Comparison of ENCODE assay signal across 25 cellular contexts in genomic region chr12:109711596-109712461, GRCh38. TPM values are rescaled to one million over a fixed set of nuclear protein-coding genes. Genes with fewer than 3 reads are reported as not detected.
DNase-seq lines count a peak whose midpoint lies in the region; ATAC-seq, FAIRE-seq and TF ChIP-seq lines count a peak whose summit lies in the region.
"Had no signal": no experiment of that assay in that cellular context is flagged by ENCODE, and none has a peak within 500 bp of the region (broad histone marks: within the 10 kb centered on the region; RNA-seq: fewer than 3 reads in every experiment).

No MANE protein-coding gene starts in this region.

- no peak for TF ChIP-seq POLR2A in endothelial cell of umbilical vein (IDR thresholded peaks at IDR 0.05; ENCODE audit: low read depth, low read length)

- H3K18ac ChIP-seq in mesendoderm (ENCODE audit: low read length): no peak overlapping the region

- no peaks in the 10 kb centered on the region for H3K36me3 Mint-ChIP-seq in glutamatergic neuron (ENCODE audit: unreplicated experiment)
- H3K36me3 Mint-ChIP-seq: CD4-positive, CD25-positive, alpha-beta regulatory T cell; stimulated activated naive B cell treated with anti-CD40 and anti-IgM and Interleukin-4, amounts not matched to agents 10 μg/mL and 1 μg/mL and 100 μg/mL, for 72 hours had no signal

- BruUV-seq in endothelial cell of umbilical vein (replicated peaks; lab: Mats Ljungman, UMichigan): no TSS peak

- H3K9me1 ChIP-seq in endothelial cell of umbilical vein (replicated peaks; ENCODE audit: control insufficient read depth, extremely low read depth, insufficient read depth, low read length): no peaks in the 10 kb centered on the region

- CTCF ChIA-PET in HEK293 (lab: Yijun Ruan, JAX): no interaction called here
- CTCF ChIA-PET in endothelial cell of umbilical vein (lab: Charles Lee): interaction anchor here (0.8 kb wide), 1 partner anchor 114 kb away, joined by 3 read pairs; no protein-coding TSS in a partner anchor

- H2AK5ac ChIP-seq in mesendoderm (ENCODE audit: low read length): no peak overlapping the region

- DNase-seq in COLO668 (lab: John Stamatoyannopoulos, UW; ENCODE audit: unreplicated experiment): peak; percentile 17
- DNase-seq in endothelial cell of umbilical vein (ENCODE audit: low read depth, low spot score): no peak
- peak; percentile 82 for DNase-seq in mesendoderm
- DNase-seq in glutamatergic neuron: no peak
- no peak for DNase-seq in OCI-M1 (lab: John Stamatoyannopoulos, UW)
- DNase-seq: activated B cell treated with CpG ODN at 0.5 μM for 24 hours; activated CD8-positive, alpha-beta T cell treated with anti-CD3 and anti-CD28 coated beads for 36 hours; activated gamma-delta T cell treated with Interleukin-2 at 50 U/mL for 16 hours; CD4-positive, CD25-positive, alpha-beta regulatory T cell; DMS 273 treated with DMSO at 0.1 percent for 48 hours; mammary epithelial cell; NCI-H1105; NCI-H2081 treated with DMSO at 0.1 percent for 48 hours; NCI-H510A treated with DMSO at 0.1 percent for 48 hours; RPMI8226; stimulated activated CD4-positive, alpha-beta T cell treated with anti-CD3 and anti-CD28 coated beads, Interleukin-2, amount 100 ng/mL, for 48 hours; stimulated activated naive B cell treated with anti-CD40 and anti-IgM and Interleukin-4, amounts not matched to agents 10 μg/mL and 1 μg/mL and 100 μg/mL, for 72 hours; T-helper 9 cell had no signal

- no peak overlapping the region for H3K4me3 ChIP-seq in HEK293 (ENCODE audit: low read depth, low read length)
- H3K4me3 ChIP-seq in endothelial cell of umbilical vein (replicated peaks in 1 of 3; ENCODE audit: insufficient read depth in 1 of 3, low read depth in 1 of 3, low read length in 3 of 3): no peak overlapping the region
- H3K4me3 ChIP-seq in mesendoderm (ENCODE audit: low read length): no peak overlapping the region
- H3K4me3 ChIP-seq: thoracic aorta had no signal

- H3K4me2 ChIP-seq in endothelial cell of umbilical vein (ENCODE audit: insufficient read depth, low read length): no peak overlapping the region
- no peak overlapping the region for H3K4me2 ChIP-seq in mesendoderm (ENCODE audit: low read length)

- H3K9me3 ChIP-seq in HEK293 (ENCODE audit: control insufficient read depth, insufficient read depth, low read depth, low read length): no peaks in the 10 kb centered on the region
- no peaks in the 10 kb centered on the region for H3K9me3 ChIP-seq in endothelial cell of umbilical vein (replicated peaks; ENCODE audit: control insufficient read depth, insufficient read depth, low read length)
- H3K9me3 ChIP-seq: neutrophil, thoracic aorta had no signal

- no peak overlapping the region for H3K9ac ChIP-seq in endothelial cell of umbilical vein (replicated peaks; ENCODE audit: extremely low read depth, insufficient read depth, low read length)
- H3K9ac ChIP-seq in mesendoderm (ENCODE audit: low read length): no peak overlapping the region

- H2BK15ac ChIP-seq in mesendoderm (replicated peaks; ENCODE audit: low read depth): no peak overlapping the region

- H4K20me1 ChIP-seq in endothelial cell of umbilical vein (replicated peaks; ENCODE audit: control insufficient read depth, extremely low read depth, insufficient read depth, low read length): no peaks in the 10 kb centered on the region

- H2BK120ac ChIP-seq in mesendoderm (ENCODE audit: low read depth, low read length): no peak overlapping the region

- H4K5ac ChIP-seq in mesendoderm (ENCODE audit: low read length): no peak overlapping the region

- H3K27ac Mint-ChIP-seq in glutamatergic neuron (ENCODE audit: unreplicated experiment): no peak overlapping the region
- H3K27ac Mint-ChIP-seq: activated B cell treated with CpG ODN at 0.5 μM for 24 hours; activated CD8-positive, alpha-beta T cell treated with anti-CD3 and anti-CD28 coated beads for 36 hours; CD4-positive, CD25-positive, alpha-beta regulatory T cell; stimulated activated naive B cell treated with anti-CD40 and anti-IgM and Interleukin-4, amounts not matched to agents 10 μg/mL and 1 μg/mL and 100 μg/mL, for 72 hours had no signal

- H3K4me3 Mint-ChIP-seq in glutamatergic neuron (ENCODE audit: unreplicated experiment): no peak overlapping the region
- H3K4me3 Mint-ChIP-seq: activated B cell treated with CpG ODN at 0.5 μM for 24 hours; activated CD8-positive, alpha-beta T cell treated with anti-CD3 and anti-CD28 coated beads for 36 hours; stimulated activated naive B cell treated with anti-CD40 and anti-IgM and Interleukin-4, amounts not matched to agents 10 μg/mL and 1 μg/mL and 100 μg/mL, for 72 hours had no signal

- FAIRE-seq in endothelial cell of umbilical vein (lab: Jason Lieb, UNC): no peak
- FAIRE-seq: GM12891, islet of Langerhans had no signal

- H3K36me3 ChIP-seq in HEK293 (ENCODE audit: control insufficient read depth in 2 of 2, insufficient read depth in 1 of 2, low read length in 2 of 2) (no peaks in the 10 kb centered on the region), endothelial cell of umbilical vein (ENCODE audit: control insufficient read depth in 2 of 2, extremely low read depth in 1 of 2, insufficient read depth in 2 of 2, low read length in 2 of 2) (no peaks in the 10 kb centered on the region), mesendoderm (ENCODE audit: control insufficient read depth, insufficient read depth, low read length) (no peaks in the 10 kb centered on the region)
- H3K36me3 ChIP-seq: neutrophil, thoracic aorta had no signal

- peaks cover 13% of the 10 kb centered on the region for H3K4me1 Mint-ChIP-seq in glutamatergic neuron (ENCODE audit: low read depth, unreplicated experiment)

- TF ChIP-seq CTCF in HEK293 (tag by site-specific recombination; IDR thresholded peaks at IDR 0.05) (no peak), endothelial cell of umbilical vein (IDR thresholded peaks at IDR 0.05; ENCODE audit: extremely low read depth in 1 of 2, insufficient read depth in 1 of 2, low read depth in 1 of 2, low read length in 2 of 2) (no peak), glutamatergic neuron (IDR thresholded peaks at IDR 0.05; ENCODE audit: partially characterized antibody, unreplicated experiment) (no peak)

- ATAC-seq in HG02759 (IDR thresholded peaks at IDR 0.05; ENCODE audit: unreplicated experiment) (no peak), HG03108 (IDR thresholded peaks at IDR 0.05; ENCODE audit: unreplicated experiment) (no peak)
- ATAC-seq: activated CD8-positive, alpha-beta T cell treated with anti-CD3 and anti-CD28 coated beads for 36 hours; stimulated activated naive B cell treated with anti-CD40 and anti-IgM and Interleukin-4, amounts not matched to agents 10 μg/mL and 1 μg/mL and 100 μg/mL, for 72 hours had no signal

- H3K4ac ChIP-seq in mesendoderm (ENCODE audit: low read depth, low read length): no peak overlapping the region

- no peak overlapping the region for H2BK5ac ChIP-seq in mesendoderm (ENCODE audit: low read length)

- no peak overlapping the region for H2AFZ ChIP-seq in endothelial cell of umbilical vein (ENCODE audit: low read depth, low read length)

- H3K27me3 ChIP-seq in endothelial cell of umbilical vein (ENCODE audit: control insufficient read depth in 2 of 2, insufficient read depth in 2 of 2, low read length in 2 of 2) (peaks cover 17 to 21% of the 10 kb centered on the region in 2 experiments), mesendoderm (ENCODE audit: insufficient read depth, low read length, poor library complexity) (no peaks in the 10 kb centered on the region)

- H3K79me2 ChIP-seq in endothelial cell of umbilical vein (ENCODE audit: control insufficient read depth, insufficient read depth, low read length): no peaks in the 10 kb centered on the region
- H3K79me2 ChIP-seq in mesendoderm (ENCODE audit: control insufficient read depth, insufficient read depth, low read length): no peaks in the 10 kb centered on the region

- peaks cover 3% of the 10 kb centered on the region; the same call in 1 of the 2 replicates for H3K4me1 ChIP-seq in HEK293 (ENCODE audit: control insufficient read depth, insufficient read depth, low read length)
- no peaks in the 10 kb centered on the region for H3K4me1 ChIP-seq in endothelial cell of umbilical vein (ENCODE audit: control insufficient read depth, extremely low read depth, insufficient read depth, low read length)
- peaks cover 7% of the 10 kb centered on the region for H3K4me1 ChIP-seq in mesendoderm (ENCODE audit: control insufficient read depth, low read depth, low read length)

- H3K56ac ChIP-seq in mesendoderm (ENCODE audit: low read length): peak overlapping the region; percentile 17

- intact Hi-C loops in endothelial cell of umbilical vein (cut with micrococcal nuclease): loop anchor here (2.0 to 10.0 kb wide), 3 partner anchors 25 to 137 kb away; partner anchors contain the start of genes MMAB and MVK

- dilution Hi-C loops in endothelial cell of umbilical vein (cut with MboI; ENCODE audit: extremely low pct_ligation_motif_present, low sequenced_read_pairs): no loop called here

- H3K79me1 ChIP-seq in mesendoderm (ENCODE audit: low read length): peaks cover 8% of the 10 kb centered on the region

- WGBS in mesendoderm (ENCODE audit: extremely low coverage, insufficient coverage, low lambda C conversion rate): no CpG with 5 or more reads among the region's 37 CpGs

- POLR2A ChIA-PET in HEK293 (lab: Yijun Ruan, JAX): no interaction called here
- POLR2A ChIA-PET in endothelial cell of umbilical vein (lab: Charles Lee): no interaction called here

- H3K23ac ChIP-seq in mesendoderm (ENCODE audit: low read length): no peak overlapping the region

- H3K9me3 Mint-ChIP-seq in glutamatergic neuron (ENCODE audit: unreplicated experiment): peaks cover 6% of the 10 kb centered on the region
- H3K9me3 Mint-ChIP-seq: activated B cell treated with CpG ODN at 0.5 μM for 24 hours; activated CD8-positive, alpha-beta T cell treated with anti-CD3 and anti-CD28 coated beads for 36 hours; stimulated activated naive B cell treated with anti-CD40 and anti-IgM and Interleukin-4, amounts not matched to agents 10 μg/mL and 1 μg/mL and 100 μg/mL, for 72 hours had no signal

- H4K8ac ChIP-seq in mesendoderm (ENCODE audit: low read depth, low read length): no peak overlapping the region

- H3K27ac ChIP-seq in HEK293 (ENCODE audit: extremely low read depth, low read depth, low read length) (no peak overlapping the region), endothelial cell of umbilical vein (ENCODE audit: insufficient read depth, low read depth, low read length) (no peak overlapping the region), mesendoderm (ENCODE audit: low read depth, low read length) (no peak overlapping the region)
- H3K27ac ChIP-seq: neutrophil, thoracic aorta had no signal

- H3K27me3 Mint-ChIP-seq in glutamatergic neuron (ENCODE audit: unreplicated experiment): peaks cover 11% of the 10 kb centered on the region

RNA-seq across cellular contexts. Expression of gene FAM222A, which starts 1.8 kb away (rescaled TPM):
- total RNA-seq in endothelial cell of umbilical vein (0.69 and 1.7 TPM in 2 replicates), glutamatergic neuron (ENCODE audit: unreplicated experiment) (18.1 TPM)
- 0.62 and 0.76 TPM in 2 replicates for polyA plus RNA-seq in endothelial cell of umbilical vein
- polyA plus RNA-seq in endothelial cell of umbilical vein (2011; cell fraction: cytosol; rRNA removed): 0.56 and 0.63 TPM in 2 replicates
- 0.29 and 0.62 TPM in 2 replicates for polyA plus RNA-seq in endothelial cell of umbilical vein (2011; cell fraction: nucleus; rRNA removed)
- 0.45 and 0.79 TPM in 2 replicates for polyA plus RNA-seq in endothelial cell of umbilical vein (2012)
- 0.45 and 0.92 TPM in 2 replicates for polyA minus RNA-seq in endothelial cell of umbilical vein
- polyA minus RNA-seq in endothelial cell of umbilical vein (2011; cell fraction: cytosol; rRNA and poly(A)+ RNA removed): 4.0 TPM
- polyA minus RNA-seq in endothelial cell of umbilical vein (2011; cell fraction: nucleus; rRNA and poly(A)+ RNA removed): 0.67 and 0.72 TPM in 2 replicates
- 5.4 TPM for polyA plus RNA-seq in mesendoderm (2013, experiment 1 of 2)
- polyA plus RNA-seq in mesendoderm (2013, experiment 2 of 2): 4.8 TPM

Comparison
In these comparisons a context has a peak if more than half of its experiments do, and no peak if none do; other contexts are left out.
1. DNase-seq: peak in COLO668 (single experiment) and mesendoderm (single experiment); none in endothelial cell of umbilical vein (single experiment), glutamatergic neuron (single experiment) and OCI-M1 (single experiment).